ENCODE assay signal across 8 cellular contexts in genomic region chr14:75132374-75133086, GRCh38. TPM values are rescaled to one million over a fixed set of nuclear protein-coding genes. Genes with fewer than 3 reads are reported as not detected.
A peak's percentile ranks its signal among the peaks of the same experiment; 100 is the strongest.
DNase-seq lines count a peak whose midpoint lies in the region; ATAC-seq, FAIRE-seq and TF ChIP-seq lines count a peak whose summit lies in the region.

No MANE protein-coding gene starts in this region.

- peak; percentile 92 to 97 for ATAC-seq in A549
- peak; percentile 69 for ATAC-seq in stimulated activated naive CD8-positive, alpha-beta T cell treated with anti-CD3 and anti-CD28 coated beads, Interleukin-15, Interleukin-2, amounts not matched to agents 100 U/mL and 50 U/mL, for 24 hours
- no peak for ATAC-seq in HG02973 (IDR thresholded peaks at IDR 0.05; ENCODE audit: unreplicated experiment)

- H3K4me2 ChIP-seq in A549 = no peak overlapping the region

- TF ChIP-seq CTCF in A549 (IDR thresholded peaks at IDR 0.05) = peak; percentile 85
- peak; percentile 52 for TF ChIP-seq CTCF in GM06990 (IDR thresholded peaks at IDR 0.05; ENCODE audit: insufficient read depth, low read length, poor library complexity, severe bottlenecking)
- TF ChIP-seq CTCF in choroid plexus epithelial cell (conservative IDR thresholded peaks at IDR 0.05; ENCODE audit: low read depth, low read length) = peak; percentile 70

- no peak overlapping the region for H3K27ac ChIP-seq in A549

- POLR2A ChIA-PET in A549 (lab: Yijun Ruan, JAX) = interaction anchor here (0.6 kb wide), 1 partner anchor 257 kb away, joined by 3 read pairs; the partner anchor contains the start of gene PROX2

- H3K9me3 ChIP-seq in A549 = no peaks in the 10 kb centered on the region

- DNase-seq in A549 (ENCODE audit: low read depth in 1 of 2, low spot score in 1 of 2) = peak; percentile 38 to 83
- DNase-seq in GM06990 (ENCODE audit: extremely low read depth, insufficient read length) = peak; percentile 29
- DNase-seq in NCI-H1694 (lab: John Stamatoyannopoulos, UW) = peak; percentile 96
- DNase-seq in SW 1271 (lab: John Stamatoyannopoulos, UW) = peak; percentile 17 to 75
- peak; percentile 88 for DNase-seq in choroid plexus epithelial cell (ENCODE audit: low read depth)
- peak; percentile 88 for DNase-seq in left kidney (ENCODE audit: low read depth, low spot score)
- peak; percentile 48 for DNase-seq in stimulated activated naive CD8-positive, alpha-beta T cell treated with anti-CD3 and anti-CD28 coated beads, Interleukin-15, Interleukin-2, amounts not matched to agents 100 U/mL and 50 U/mL, for 24 hours

- no peak for TF ChIP-seq EP300 in A549 (IDR thresholded peaks at IDR 0.05)

- no peak for TF ChIP-seq POLR2A in A549 (IDR thresholded peaks at IDR 0.05; ENCODE audit: low read length)

- no peak overlapping the region for H3K4me3 ChIP-seq in A549
- no peak overlapping the region for H3K4me3 ChIP-seq in GM06990 (replicated peaks; ENCODE audit: low read depth, low read length)
- H3K4me3 ChIP-seq in choroid plexus epithelial cell (ENCODE audit: low read depth, low read length) = no peak overlapping the region

- 27% methylated on average over 4 of the region's 4 CpGs for WGBS in A549 (ENCODE audit: missing lambda C conversion rate)

- TF ChIP-seq RAD21 in A549 (conservative IDR thresholded peaks at IDR 0.05 in 1 of 2, IDR thresholded peaks at IDR 0.05 in 1 of 2) = peak; percentile 89 to 94

- FAIRE-seq in A549 (lab: Jason Lieb, UNC) = peak; percentile 90

- H3K27me3 ChIP-seq in GM06990 (replicated peaks; ENCODE audit: control insufficient read depth, insufficient read depth, low read length) = no peaks in the 10 kb centered on the region

- CTCF ChIA-PET in A549 (lab: Yijun Ruan, JAX) = interaction anchor here (0.6 to 10.0 kb wide), 21 partner anchors 9 to 522 kb away, joined by 3 to 250 read pairs (median 3); no protein-coding TSS in a partner anchor

- peaks cover 14% of the 10 kb centered on the region for H3K4me1 ChIP-seq in A549

- peaks cover 4% of the 10 kb centered on the region for H3K36me3 ChIP-seq in GM06990 (ENCODE audit: control insufficient read depth, insufficient read depth, low read length)

TF ChIP-seq in A549, 52 proteins besides CTCF, POLR2A, EP300 and RAD21:
- TF ChIP-seq MAZ (IDR thresholded peaks at IDR 0.05; ENCODE audit: borderline replicate concordance, low read depth, low read length) (no peak), FOSB (CRISPR knock-in tag; IDR thresholded peaks at IDR 0.05) (0 out of 2 replicates have a peak, but pooled peaks have one; percentile 15), SMC3 (IDR thresholded peaks at IDR 0.05) (peak; percentile 91)
- TF ChIP-seq, protein P1, sequence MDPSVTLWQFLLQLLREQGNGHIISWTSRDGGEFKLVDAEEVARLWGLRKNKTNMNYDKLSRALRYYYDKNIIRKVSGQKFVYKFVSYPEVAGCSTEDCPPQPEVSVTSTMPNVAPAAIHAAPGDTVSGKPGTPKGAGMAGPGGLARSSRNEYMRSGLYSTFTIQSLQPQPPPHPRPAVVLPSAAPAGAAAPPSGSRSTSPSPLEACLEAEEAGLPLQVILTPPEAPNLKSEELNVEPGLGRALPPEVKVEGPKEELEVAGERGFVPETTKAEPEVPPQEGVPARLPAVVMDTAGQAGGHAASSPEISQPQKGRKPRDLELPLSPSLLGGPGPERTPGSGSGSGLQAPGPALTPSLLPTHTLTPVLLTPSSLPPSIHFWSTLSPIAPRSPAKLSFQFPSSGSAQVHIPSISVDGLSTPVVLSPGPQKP (IDR thresholded peaks at IDR 0.05; ENCODE audit: low read depth, low read length) = no peak

RNA-seq across cellular contexts. Expression of gene NEK9, which starts 5.7 kb away (rescaled TPM):
- polyA plus RNA-seq in A549 (2011; rRNA removed) (75.9 and 79.7 TPM in 2 replicates), A549 (2017; fragmentation: RNase III; extraction: RNeasy Plus Mini Kit Qiagen cat#74134 plus additional on column Dnase treatment) (44.3 to 51.1 TPM (median 49.4 TPM) in 3 replicates)
- polyA plus RNA-seq in A549 (2012; cell fraction: cytosol; rRNA removed) = 27.0 and 31.8 TPM in 2 replicates
- polyA plus RNA-seq in A549 (2012; cell fraction: nucleus; rRNA removed) = 37.6 and 48.7 TPM in 2 replicates
- 46.4 and 53.1 TPM in 2 replicates for polyA minus RNA-seq in A549 (2011; rRNA and poly(A)+ RNA removed)

RNA-seq across cellular contexts. Expression of gene TMED10, which starts 43.9 kb away (rescaled TPM):
- polyA plus RNA-seq in A549 (2011; rRNA removed) = 354 and 378 TPM in 2 replicates
- 128 and 189 TPM in 2 replicates for polyA plus RNA-seq in A549 (2012; cell fraction: cytosol; rRNA removed)
- polyA plus RNA-seq in A549 (2012; cell fraction: nucleus; rRNA removed) = 155 and 161 TPM in 2 replicates
- polyA plus RNA-seq in A549 (2017; fragmentation: RNase III; extraction: RNeasy Plus Mini Kit Qiagen cat#74134 plus additional on column Dnase treatment) = 275 to 294 TPM (median 290 TPM) in 3 replicates
- 451 and 495 TPM in 2 replicates for polyA minus RNA-seq in A549 (2011; rRNA and poly(A)+ RNA removed)

Comparison
In these comparisons a context has a peak if more than half of its experiments do, and no peak if none do; other contexts are left out.
1. DNase-seq: peak in every context shown above with its lines; median percentile 96 in NCI-H1694; 88 in choroid plexus epithelial cell; 88 in left kidney; 60 in A549; 48 in stimulated activated naive CD8-positive, alpha-beta T cell treated with anti-CD3 and anti-CD28 coated beads, Interleukin-15, Interleukin-2, amounts not matched to agents 100 U/mL and 50 U/mL, for 24 hours; 46 in SW 1271; 29 in GM06990.